ENCODE assay signal across 31 cellular contexts in the genomic region with DNA sequence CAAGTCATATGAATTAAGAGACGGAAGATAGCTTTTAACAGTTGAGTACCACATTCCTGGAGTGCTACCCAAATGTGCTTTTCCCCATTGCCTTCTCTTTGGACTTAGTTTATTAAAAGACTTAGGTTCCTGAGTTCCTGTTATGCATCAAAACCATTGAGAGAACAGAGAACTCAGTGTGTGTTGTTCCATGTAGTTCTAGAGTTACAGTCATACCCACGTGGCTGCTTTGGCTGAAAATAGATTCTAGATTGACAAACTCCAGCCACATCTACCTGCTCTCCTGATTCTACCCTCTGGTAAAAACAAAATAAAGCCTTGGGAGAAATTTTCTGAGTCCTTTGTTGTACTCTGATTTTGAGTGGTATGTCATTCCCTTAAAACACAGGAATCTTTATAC.
"Had no signal": no experiment of that assay in that cellular context is flagged by ENCODE, and none has a peak within 500 bp of the region (broad histone marks: within the 10 kb centered on the region; RNA-seq: fewer than 3 reads in every experiment).

No MANE protein-coding gene starts in this region.

- H3K27me3 ChIP-seq: heart right ventricle, left lung, neural progenitor cell, neutrophil, stomach, testis, thyroid gland, transverse colon, upper lobe of left lung had no signal

- H3K27ac ChIP-seq: heart right ventricle, left lung, lower lobe of right lung, neural progenitor cell, neutrophil, skin epidermis, testis, thyroid gland, transverse colon, upper lobe of left lung had no signal

- DNase-seq: heart right ventricle; hippocampal formation; kidney glomerular epithelial cell; left colon; left lung; lower lobe of right lung; mammary epithelial cell; mesendoderm; midbrain; mucosa of descending colon; naive B cell; natural killer cell; nephron progenitor cell; occipital lobe; retina; right cardiac atrium; stimulated activated CD4-positive, alpha-beta T cell treated with anti-CD3 and anti-CD28 coated beads, Interleukin-12 subunit alpha, Interleukin-12 subunit beta, amount 100 ng/mL, for 4 hours; stimulated activated CD4-positive, alpha-beta T cell treated with anti-CD3 and anti-CD28 coated beads, Interleukin-15, amount 100 ng/mL, for 24 hours; stimulated activated CD4-positive, alpha-beta T cell treated with anti-CD3 and anti-CD28 coated beads, Interleukin-2, amount 100 ng/mL, for 24 hours; stimulated activated CD4-positive, alpha-beta T cell treated with anti-CD3 and anti-CD28 coated beads, Interleukin-4, amount 100 ng/mL, for 1 hour; stimulated activated naive B cell treated with anti-CD40 and anti-IgM and Interleukin-4, amounts not matched to agents 10 μg/mL and 1 μg/mL and 100 μg/mL, for 72 hours; stimulated activated naive CD8-positive, alpha-beta T cell treated with anti-CD3 and anti-CD28 coated beads, Interleukin-15, Interleukin-2, amounts not matched to agents 100 U/mL and 50 U/mL, for 24 hours; stomach; testis; thyroid gland; transverse colon; upper lobe of left lung had no signal

- H3K4me3 ChIP-seq: heart right ventricle, left lung, lower lobe of right lung, mucosa of descending colon, neural progenitor cell, skin epidermis, stomach, testis, thyroid gland, transverse colon, upper lobe of left lung had no signal

- H3K9me3 ChIP-seq: heart right ventricle, left lung, lower lobe of right lung, mucosa of descending colon, neutrophil, stomach, testis, thyroid gland, transverse colon, upper lobe of left lung had no signal

- H2AFZ ChIP-seq: neural progenitor cell had no signal

- H3K9ac ChIP-seq: neural progenitor cell had no signal

- H3K4me1 ChIP-seq: heart right ventricle, left lung, lower lobe of right lung, neural progenitor cell, testis, thyroid gland, transverse colon, upper lobe of left lung had no signal

- ATAC-seq: heart right ventricle; left lung; lower lobe of right lung; mucosa of descending colon; natural killer cell; right cardiac atrium; sciatic nerve; stimulated activated naive B cell treated with anti-CD40 and anti-IgM and Interleukin-4, amounts not matched to agents 10 μg/mL and 1 μg/mL and 100 μg/mL, for 72 hours; stimulated activated naive CD8-positive, alpha-beta T cell treated with anti-CD3 and anti-CD28 coated beads, Interleukin-15, Interleukin-2, amounts not matched to agents 100 U/mL and 50 U/mL, for 24 hours had no signal

- H3K36me3 ChIP-seq: heart right ventricle, left lung, lower lobe of right lung, neural progenitor cell, neutrophil, stomach, thyroid gland, transverse colon, upper lobe of left lung had no signal

- H3K4me2 ChIP-seq: neural progenitor cell had no signal
